27 cellular contexts compared by ENCODE assay signal in the genomic region with DNA sequence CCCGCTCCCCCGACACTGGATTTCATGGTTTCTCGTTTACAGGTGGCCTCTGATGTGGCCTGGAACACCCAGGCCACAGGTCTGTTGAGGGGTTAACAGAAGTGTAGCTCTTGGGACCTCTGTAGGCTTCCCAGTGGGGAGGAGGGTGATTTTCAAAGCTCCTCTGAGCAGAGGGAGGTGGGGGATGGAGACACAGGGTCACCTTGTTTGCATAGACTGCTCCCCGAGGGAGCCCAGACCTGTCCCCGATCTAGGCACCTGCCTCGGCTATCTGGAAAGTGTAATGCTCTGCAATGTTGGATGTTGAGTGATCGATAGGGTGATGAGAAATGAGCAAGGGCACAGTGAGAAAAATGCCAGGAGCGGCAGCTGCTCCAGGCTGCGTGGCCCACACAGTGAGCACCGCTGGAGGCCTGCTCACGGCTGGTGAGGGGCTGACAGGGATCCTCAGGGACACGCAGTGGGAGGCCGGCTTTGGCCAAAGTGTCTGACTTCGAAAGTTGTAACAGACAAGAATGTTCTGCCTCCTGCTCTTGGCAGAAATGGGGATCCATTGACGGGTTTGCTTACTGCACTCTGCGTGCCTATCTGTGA.
"Had no signal": no experiment of that assay in that cellular context is flagged by ENCODE, and none has a peak within 500 bp of the region (broad histone marks: within the 10 kb centered on the region; RNA-seq: fewer than 3 reads in every experiment).

No MANE protein-coding gene starts in this region.

- H3K27ac Mint-ChIP-seq: activated naive CD4-positive, alpha-beta T cell treated with anti-CD3 and anti-CD28 coated beads, Interleukin-2, amount 50 U/mL, for 24 hours; effector memory CD8-positive, alpha-beta T cell; natural killer cell treated with Interleukin-12 subunit alpha and Interleukin-12 subunit beta and Interleukin-15 and Interleukin-18, amount 100 ng/mL, for 72 hours; stimulated activated memory B cell treated with anti-CD40 and anti-IgM and Interleukin-4, amounts not matched to agents 10 μg/mL and 1 μg/mL and 100 μg/mL, for 72 hours; T-helper 1 cell treated with Interleukin-12 subunit alpha and Interleukin-12 subunit beta and Interleukin-4 antibody, amounts not matched to agents 30 μg/mL and 1 μg/mL, for 36 hours had no signal

- H3K36me3 ChIP-seq: left ventricle myocardium inferior, neutrophil, sigmoid colon, upper lobe of left lung had no signal

- H3K27ac ChIP-seq: body of pancreas, hepatocyte, left ventricle myocardium inferior, neutrophil, parathyroid adenoma, sigmoid colon, upper lobe of left lung had no signal

- FAIRE-seq: endothelial cell of umbilical vein, frontal cortex had no signal

- H3K9ac ChIP-seq: parathyroid adenoma had no signal

- DNase-seq: activated CD4-positive, alpha-beta T cell treated with anti-CD3 and anti-CD28 coated beads, Interleukin-2, amount 50 U/mL, for 1 hour; activated CD8-positive, alpha-beta memory T cell treated with anti-CD3 and anti-CD28 coated beads, Interleukin-2, amount 50 U/mL, for 48 hours; activated effector memory CD4-positive, alpha-beta T cell treated with Interleukin-2 at 50 U/mL for 16 hours; activated T-cell treated with anti-CD3 and anti-CD28 coated beads, Interleukin-2, amount 50 U/mL, for 48 hours; anterior cingulate cortex; body of pancreas; caudate nucleus; effector memory CD8-positive, alpha-beta T cell; glutamatergic neuron; kidney glomerular epithelial cell; left ventricle myocardium inferior; mammary epithelial cell; midbrain; sigmoid colon; stimulated activated CD4-positive, alpha-beta T cell treated with anti-CD3 and anti-CD28 coated beads, Interleukin-15, amount 100 ng/mL, for 24 hours; T1000; upper lobe of left lung had no signal

- H3K4me2 ChIP-seq: hepatocyte, smooth muscle cell had no signal

- H3K4me3 Mint-ChIP-seq: activated naive CD4-positive, alpha-beta T cell treated with anti-CD3 and anti-CD28 coated beads, Interleukin-2, amount 50 U/mL, for 24 hours; effector memory CD8-positive, alpha-beta T cell; natural killer cell treated with Interleukin-12 subunit alpha and Interleukin-12 subunit beta and Interleukin-15 and Interleukin-18, amount 100 ng/mL, for 72 hours; stimulated activated memory B cell treated with anti-CD40 and anti-IgM and Interleukin-4, amounts not matched to agents 10 μg/mL and 1 μg/mL and 100 μg/mL, for 72 hours; T-helper 1 cell treated with Interleukin-12 subunit alpha and Interleukin-12 subunit beta and Interleukin-4 antibody, amounts not matched to agents 30 μg/mL and 1 μg/mL, for 36 hours had no signal

- H3K9me3 ChIP-seq: body of pancreas, left ventricle myocardium inferior, neutrophil, sigmoid colon, upper lobe of left lung had no signal

- H3K27me3 ChIP-seq: body of pancreas, hepatocyte, neutrophil, upper lobe of left lung had no signal

- H3K4me3 ChIP-seq: body of pancreas, hepatocyte, left ventricle myocardium inferior, sigmoid colon, smooth muscle cell, upper lobe of left lung had no signal

- H3K9me3 Mint-ChIP-seq: activated naive CD4-positive, alpha-beta T cell treated with anti-CD3 and anti-CD28 coated beads, Interleukin-2, amount 50 U/mL, for 24 hours; effector memory CD8-positive, alpha-beta T cell; natural killer cell treated with Interleukin-12 subunit alpha and Interleukin-12 subunit beta and Interleukin-15 and Interleukin-18, amount 100 ng/mL, for 72 hours; stimulated activated memory B cell treated with anti-CD40 and anti-IgM and Interleukin-4, amounts not matched to agents 10 μg/mL and 1 μg/mL and 100 μg/mL, for 72 hours; T-helper 1 cell treated with Interleukin-12 subunit alpha and Interleukin-12 subunit beta and Interleukin-4 antibody, amounts not matched to agents 30 μg/mL and 1 μg/mL, for 36 hours had no signal

- H3K36me3 Mint-ChIP-seq: activated naive CD4-positive, alpha-beta T cell treated with anti-CD3 and anti-CD28 coated beads, Interleukin-2, amount 50 U/mL, for 24 hours; natural killer cell treated with Interleukin-12 subunit alpha and Interleukin-12 subunit beta and Interleukin-15 and Interleukin-18, amount 100 ng/mL, for 72 hours; stimulated activated memory B cell treated with anti-CD40 and anti-IgM and Interleukin-4, amounts not matched to agents 10 μg/mL and 1 μg/mL and 100 μg/mL, for 72 hours had no signal

- H3K79me2 ChIP-seq: hepatocyte, parathyroid adenoma had no signal

- H3K4me1 Mint-ChIP-seq: activated naive CD4-positive, alpha-beta T cell treated with anti-CD3 and anti-CD28 coated beads, Interleukin-2, amount 50 U/mL, for 24 hours; stimulated activated memory B cell treated with anti-CD40 and anti-IgM and Interleukin-4, amounts not matched to agents 10 μg/mL and 1 μg/mL and 100 μg/mL, for 72 hours had no signal

- H2AFZ ChIP-seq: hepatocyte, parathyroid adenoma had no signal

- H3K4me1 ChIP-seq: body of pancreas, left ventricle myocardium inferior, parathyroid adenoma, sigmoid colon had no signal
